In genomic region chr12:78951746-78952532, GRCh38 we compare ENCODE assay signal across 11 cellular contexts.
A peak's percentile ranks its signal among the peaks of the same experiment; 100 is the strongest.
DNase-seq lines count a peak whose midpoint lies in the region; ATAC-seq and TF ChIP-seq lines count a peak whose summit lies in the region.
"Had no signal": no experiment of that assay in that cellular context is flagged by ENCODE, and none has a peak within 500 bp of the region (broad histone marks: within the 10 kb centered on the region; RNA-seq: fewer than 3 reads in every experiment).

No MANE protein-coding gene starts in this region.

- TF ChIP-seq CTCF in astrocyte of the spinal cord (IDR thresholded peaks at IDR 0.05; ENCODE audit: low read depth, low read length): no peak

- no peak overlapping the region for H3K4me3 ChIP-seq in astrocyte of the spinal cord (ENCODE audit: low read depth, low read length)
- H3K4me3 ChIP-seq: body of pancreas, suprapubic skin had no signal

- DNase-seq in NCI-H1092 treated with DMSO at 0.1 percent for 48 hours (lab: John Stamatoyannopoulos, UW): peak; percentile 84
- DNase-seq in NCI-H2196 treated with DMSO at 0.1 percent for 48 hours (lab: John Stamatoyannopoulos, UW; ENCODE audit: unreplicated experiment): peak; percentile 50
- DNase-seq in astrocyte of the spinal cord (ENCODE audit: low read depth, low spot score): peak; percentile 6
- DNase-seq in retina: peak; percentile 26
- DNase-seq in Kasumi-1 (lab: John Stamatoyannopoulos, UW): no peak
- DNase-seq: activated CD4-positive, alpha-beta T cell treated with anti-CD3 and anti-CD28 coated beads for 4 hours; body of pancreas; H9 had no signal

- ATAC-seq in GM18511 (IDR thresholded peaks at IDR 0.05; ENCODE audit: unreplicated experiment): no peak
- ATAC-seq in HG02571 (IDR thresholded peaks at IDR 0.05; ENCODE audit: unreplicated experiment): no peak
- ATAC-seq: body of pancreas had no signal

- in situ Hi-C loops in astrocyte of the spinal cord (cut with HindIII; ENCODE audit: low sequenced_read_pairs): no loop called here

Comparison
In these comparisons a context has a peak if more than half of its experiments do, and no peak if none do; other contexts are left out.
1. DNase-seq: peak in NCI-H1092 treated with DMSO at 0.1 percent for 48 hours (single experiment), NCI-H2196 treated with DMSO at 0.1 percent for 48 hours (single experiment), astrocyte of the spinal cord (single experiment) and retina (single experiment); none in Kasumi-1 (0 of 2).